In the genomic region with DNA sequence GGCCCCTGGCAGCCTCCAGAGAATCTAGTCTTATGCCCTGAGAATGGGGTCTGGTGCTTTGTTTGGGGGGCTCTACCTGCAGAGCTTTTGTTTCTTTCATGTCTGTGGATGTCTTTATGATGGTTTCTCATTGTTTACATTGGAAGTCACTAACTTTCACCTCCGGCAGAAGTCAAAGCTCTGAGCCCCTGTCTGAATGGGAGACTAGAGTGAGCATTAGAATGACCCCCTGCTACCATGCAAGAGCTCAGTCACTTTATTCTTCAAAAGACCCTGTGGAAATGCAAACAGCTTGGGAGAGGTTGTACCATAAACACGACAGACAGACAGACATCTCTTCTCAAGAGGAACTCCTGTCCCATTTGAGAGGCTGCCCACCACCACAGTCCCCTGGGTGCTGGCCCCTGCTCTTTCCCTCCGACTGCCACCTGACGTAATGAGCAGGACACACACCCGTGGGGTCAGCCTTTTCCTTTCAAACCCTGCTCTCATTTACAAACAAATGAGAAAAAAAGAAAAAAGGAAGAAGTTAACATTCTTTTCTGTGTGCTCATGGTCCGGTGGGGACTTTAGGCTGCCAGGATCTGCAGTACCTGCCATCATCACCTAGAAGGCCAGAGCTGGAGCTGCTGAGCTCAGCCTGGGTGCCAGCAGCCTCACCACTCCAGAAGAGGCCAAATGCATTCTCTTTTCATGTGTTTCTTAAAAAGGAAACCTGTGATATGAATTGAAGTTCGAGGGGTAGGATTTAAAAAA, we compare ENCODE assay signal across 23 cellular contexts.
DNase-seq lines count a peak whose midpoint lies in the region; ATAC-seq and TF ChIP-seq lines count a peak whose summit lies in the region.
"Had no signal": no experiment of that assay in that cellular context is flagged by ENCODE, and none has a peak within 500 bp of the region (broad histone marks: within the 10 kb centered on the region; RNA-seq: fewer than 3 reads in every experiment).

No MANE protein-coding gene starts in this region.

- H3K9me3 ChIP-seq in H9 (ENCODE audit: control insufficient read depth, low read depth, low read length) (no peaks in the 10 kb centered on the region), endodermal cell (ENCODE audit: control insufficient read depth, low read length) (no peaks in the 10 kb centered on the region), iPS-20b (ENCODE audit: insufficient read depth, low read depth, low read length) (no peaks in the 10 kb centered on the region), neural progenitor cell (ENCODE audit: low read depth) (no peaks in the 10 kb centered on the region)
- no peaks in the 10 kb centered on the region for H3K9me3 ChIP-seq in effector memory CD4-positive, alpha-beta T cell (ENCODE audit: control insufficient read depth, low read length)
- H3K9me3 ChIP-seq: BLaER1 treated with 17β-estradiol and CSF1 and Interleukin-3, amounts not matched to agents 10 nM and 100 nM; SJSA1 had no signal

- H3K27me3 ChIP-seq in H9 (ENCODE audit: insufficient read depth, low read length) (peaks cover 55% of the 10 kb centered on the region), endodermal cell (ENCODE audit: control insufficient read depth, insufficient read depth, low read length, poor library complexity, severe bottlenecking) (no peaks in the 10 kb centered on the region), iPS-20b (ENCODE audit: insufficient read depth, low read length) (peaks cover 97% of the 10 kb centered on the region), neural progenitor cell (peaks cover 51% of the 10 kb centered on the region)
- H3K27me3 ChIP-seq in effector memory CD4-positive, alpha-beta T cell (replicated peaks; ENCODE audit: control insufficient read depth, insufficient read depth, low read length, poor library complexity, severe bottlenecking), result no peaks in the 10 kb centered on the region
- H3K27me3 ChIP-seq: BLaER1 treated with 17β-estradiol and CSF1 and Interleukin-3, amounts not matched to agents 10 nM and 100 nM; SJSA1 had no signal

- H4K5ac ChIP-seq in H9 (ENCODE audit: insufficient read length, low read depth, low read length), result no peak overlapping the region

- H3T11ph ChIP-seq in H9 (ENCODE audit: low read length), result no peak overlapping the region

- H3K9ac ChIP-seq in H9 (ENCODE audit: extremely low read depth, insufficient read length, low read length), result no peak overlapping the region
- no peak overlapping the region for H3K9ac ChIP-seq in endodermal cell (ENCODE audit: extremely low read depth, low read length, poor library complexity, severe bottlenecking)
- no peak overlapping the region for H3K9ac ChIP-seq in iPS-20b (ENCODE audit: low read depth, low read length)
- H3K9ac ChIP-seq in neural progenitor cell, result no peak overlapping the region
- H3K9ac ChIP-seq: BLaER1 treated with 17β-estradiol and CSF1 and Interleukin-3, amounts not matched to agents 10 nM and 100 nM had no signal

- H3K9me3 Mint-ChIP-seq in H9, result peaks cover 0 to 2% of the 10 kb centered on the region in 2 experiments; a peak in 1 of 5 replicates
- no peaks in the 10 kb centered on the region for H3K9me3 Mint-ChIP-seq in endodermal cell
- H3K9me3 Mint-ChIP-seq in neural progenitor cell, result no peaks in the 10 kb centered on the region
- H3K9me3 Mint-ChIP-seq: CD4-positive, alpha-beta T cell had no signal

- no peak overlapping the region for H2BK15ac ChIP-seq in H9 (ENCODE audit: low read depth, low read length)

- TF ChIP-seq CTCF in H9 (conservative IDR thresholded peaks at IDR 0.05) (no peak), endodermal cell (conservative IDR thresholded peaks at IDR 0.05) (peak; percentile 30), neural progenitor cell (IDR thresholded peaks at IDR 0.05) (no peak)

- H3K79me2 ChIP-seq in H9 (ENCODE audit: insufficient read depth, low read length) (no peaks in the 10 kb centered on the region), neural progenitor cell (ENCODE audit: low read depth) (no peaks in the 10 kb centered on the region)

- H3F3A ChIP-seq in neural progenitor cell (ENCODE audit: low read depth), result peaks cover 31% of the 10 kb centered on the region

- H2BK120ac ChIP-seq in H9 (ENCODE audit: low read depth, low read length, poor library complexity, severe bottlenecking), result no peak overlapping the region

- no peaks in the 10 kb centered on the region for H3K23me2 ChIP-seq in H9 (ENCODE audit: insufficient read length, low read depth, low read length, poor library complexity, severe bottlenecking)

- no peak overlapping the region for H2BK12ac ChIP-seq in H9 (ENCODE audit: insufficient read length, low read depth, low read length)

- ATAC-seq in GM19351 (IDR thresholded peaks at IDR 0.05; ENCODE audit: unreplicated experiment) (no peak), HG02610 (IDR thresholded peaks at IDR 0.05; ENCODE audit: unreplicated experiment) (no peak)
- ATAC-seq: K562, Right ventricle myocardium inferior had no signal

- H3K23ac ChIP-seq in H9 (ENCODE audit: insufficient read length, low read depth, low read length), result no peak overlapping the region

- H3K36me3 Mint-ChIP-seq in H9 (ENCODE audit: insufficient read depth in 1 of 3, low read depth in 3 of 3), result no peaks in the 10 kb centered on the region; a peak in 1 of 7 replicates
- no peaks in the 10 kb centered on the region for H3K36me3 Mint-ChIP-seq in endodermal cell (ENCODE audit: low read depth)
- H3K36me3 Mint-ChIP-seq in neural progenitor cell, result no peaks in the 10 kb centered on the region

- no peak overlapping the region for H3K18ac ChIP-seq in H9 (ENCODE audit: insufficient read length, low read depth, low read length)

- H3K14ac ChIP-seq in H9 (ENCODE audit: insufficient read depth, low read length), result no peak overlapping the region

- DNase-seq in H9, result peak; percentile 54
- DNase-seq in endodermal cell, result peak; percentile 63
- peak; percentile 36 for DNase-seq in neural progenitor cell (ENCODE audit: low spot score)
- no peak for DNase-seq in NCI-H2107 (lab: John Stamatoyannopoulos, UW)
- DNase-seq in effector memory CD4-positive, alpha-beta T cell, result no peak
- DNase-seq: CD4-positive, alpha-beta T cell; GOT3; Kasumi-1; NCI-H1092 treated with DMSO at 0.1 percent for 48 hours; NCI-H1436 treated with DMSO at 0.1 percent for 48 hours; NCI-H187 treated with DMSO at 0.1 percent for 48 hours; NCI-H446 treated with DMSO at 0.1 percent for 48 hours; NCI-H526; NCI-H82; NK-92 treated with Interleukin-12 subunit alpha and Interleukin-12 subunit beta, amount 100 ng/mL, for 24 hours; PC-9 had no signal

- H3K27ac ChIP-seq in H9 (ENCODE audit: insufficient read length, low read depth, low read length) (no peak overlapping the region), endodermal cell (ENCODE audit: low read depth, low read length) (no peak overlapping the region), iPS-20b (ENCODE audit: low read length) (no peak overlapping the region), neural progenitor cell (no peak overlapping the region)
- no peak overlapping the region for H3K27ac ChIP-seq in effector memory CD4-positive, alpha-beta T cell (ENCODE audit: insufficient read depth, low read length, poor library complexity, severe bottlenecking)
- H3K27ac ChIP-seq: BLaER1 treated with 17β-estradiol and CSF1 and Interleukin-3, amounts not matched to agents 10 nM and 100 nM; PC-9; SJSA1 had no signal

- no peaks in the 10 kb centered on the region for H3K79me1 ChIP-seq in H9 (ENCODE audit: insufficient read depth, low read depth, low read length, poor library complexity, severe bottlenecking)

- H3K4me1 ChIP-seq in H9 (ENCODE audit: insufficient read depth, low read length) (no peaks in the 10 kb centered on the region), endodermal cell (ENCODE audit: control insufficient read depth, insufficient read depth, low read length) (peaks cover 5% of the 10 kb centered on the region), iPS-20b (ENCODE audit: insufficient read depth, low read length) (peaks cover 15% of the 10 kb centered on the region), neural progenitor cell (peaks cover 42% of the 10 kb centered on the region)
- no peaks in the 10 kb centered on the region for H3K4me1 ChIP-seq in effector memory CD4-positive, alpha-beta T cell (ENCODE audit: control insufficient read depth, insufficient read depth, low read length, poor library complexity, severe bottlenecking)
- H3K4me1 ChIP-seq: BLaER1 treated with 17β-estradiol and CSF1 and Interleukin-3, amounts not matched to agents 10 nM and 100 nM had no signal

- H2AFZ ChIP-seq in H9 (ENCODE audit: low read length) (no peak overlapping the region), neural progenitor cell (replicated peaks) (no peak overlapping the region)
- H2AFZ ChIP-seq: PC-9 had no signal

- no peak overlapping the region for H4K91ac ChIP-seq in H9 (ENCODE audit: insufficient read length, low read depth, low read length)

- peaks cover 99% of the 10 kb centered on the region for H3K27me3 Mint-ChIP-seq in H9 (ENCODE audit: low read depth)
- H3K27me3 Mint-ChIP-seq in endodermal cell (ENCODE audit: insufficient read depth), result peaks cover 84% of the 10 kb centered on the region
- peaks cover 7% of the 10 kb centered on the region for H3K27me3 Mint-ChIP-seq in neural progenitor cell (ENCODE audit: insufficient read depth, low read depth)
- H3K27me3 Mint-ChIP-seq: CD4-positive, alpha-beta T cell had no signal

- H2BK20ac ChIP-seq in H9 (ENCODE audit: low read depth, low read length, poor library complexity, severe bottlenecking), result no peak overlapping the region

- no peak overlapping the region for H3K4me2 ChIP-seq in H9 (ENCODE audit: insufficient read depth, insufficient read length, low read length)
- H3K4me2 ChIP-seq in neural progenitor cell, result peak overlapping the region; percentile 53
- H3K4me2 ChIP-seq: PC-9 had no signal

- H3K4ac ChIP-seq in H9 (ENCODE audit: low read depth, low read length), result no peak overlapping the region

- H3K4me3 ChIP-seq in endodermal cell (ENCODE audit: low read length), result no peak overlapping the region
- peak overlapping the region; percentile 22; the same call in 1 of the 2 replicates for H3K4me3 ChIP-seq in iPS-20b (ENCODE audit: low read length)
- peak overlapping the region; percentile 8 for H3K4me3 ChIP-seq in neural progenitor cell
- H3K4me3 ChIP-seq in effector memory CD4-positive, alpha-beta T cell (ENCODE audit: insufficient read depth, low read depth, low read length, poor library complexity, severe bottlenecking), result no peak overlapping the region
- H3K4me3 ChIP-seq: BLaER1 treated with 17β-estradiol and CSF1 and Interleukin-3, amounts not matched to agents 10 nM and 100 nM; K562; PC-9; SJSA1 had no signal

- H3K4me3 Mint-ChIP-seq in H9 (peak overlapping the region in 1 of 2 experiments; percentile 40; a peak in 1 of 5 replicates), endodermal cell (no peak overlapping the region), neural progenitor cell (no peak overlapping the region)
- H3K4me3 Mint-ChIP-seq: CD4-positive, alpha-beta T cell had no signal

- H2BK5ac ChIP-seq in H9 (ENCODE audit: insufficient read length, low read length), result no peak overlapping the region

- H4K8ac ChIP-seq in H9 (replicated peaks; ENCODE audit: insufficient read length, low read depth, low read length), result no peak overlapping the region

- no peak overlapping the region for H3K56ac ChIP-seq in H9 (ENCODE audit: insufficient read length, low read depth, low read length)

- no peaks in the 10 kb centered on the region for H3K36me3 ChIP-seq in endodermal cell (ENCODE audit: control insufficient read depth, insufficient read depth, low read length)
- no peaks in the 10 kb centered on the region for H3K36me3 ChIP-seq in iPS-20b (ENCODE audit: insufficient read depth, low read depth, low read length)
- H3K36me3 ChIP-seq in neural progenitor cell, result no peaks in the 10 kb centered on the region
- H3K36me3 ChIP-seq in effector memory CD4-positive, alpha-beta T cell (ENCODE audit: control insufficient read depth, insufficient read depth, low read length), result no peaks in the 10 kb centered on the region
- H3K36me3 ChIP-seq: BLaER1 treated with 17β-estradiol and CSF1 and Interleukin-3, amounts not matched to agents 10 nM and 100 nM; SJSA1 had no signal

- peaks cover 21 to 35% of the 10 kb centered on the region in 2 experiments for H3K4me1 Mint-ChIP-seq in H9
- peaks cover 29% of the 10 kb centered on the region for H3K4me1 Mint-ChIP-seq in endodermal cell
- H3K4me1 Mint-ChIP-seq in neural progenitor cell, result peaks cover 27% of the 10 kb centered on the region

- no peak overlapping the region for H2AK5ac ChIP-seq in H9 (ENCODE audit: insufficient read length, low read length)

- WGBS in H9 (ENCODE audit: extremely low coverage, insufficient read length, low lambda C conversion rate), result no CpG with 5 or more reads among the region's 7 CpGs
- WGBS in endodermal cell (ENCODE audit: insufficient coverage in 1 of 2, insufficient read length in 1 of 2), 2 experiments, result 50 to 51% methylated on average over 2 to 6 of the region's 7 CpGs

- H4K20me1 ChIP-seq in H9 (ENCODE audit: control insufficient read depth, insufficient read depth, insufficient read length), result no peaks in the 10 kb centered on the region
- no peaks in the 10 kb centered on the region for H4K20me1 ChIP-seq in neural progenitor cell (ENCODE audit: low read depth)
- H4K20me1 ChIP-seq: BLaER1 treated with 17β-estradiol and CSF1 and Interleukin-3, amounts not matched to agents 10 nM and 100 nM had no signal

- H3K27ac Mint-ChIP-seq in H9 (no peak overlapping the region; a peak in 1 of 7 replicates), endodermal cell (no peak overlapping the region), neural progenitor cell (peak overlapping the region; percentile 62)
- H3K27ac Mint-ChIP-seq: CD4-positive, alpha-beta T cell had no signal

Comparison
In these comparisons a context has a peak if more than half of its experiments do, and no peak if none do; other contexts are left out.
1. DNase-seq: peak in H9 (single experiment), endodermal cell (single experiment) and neural progenitor cell (single experiment); none in NCI-H2107 (single experiment) and effector memory CD4-positive, alpha-beta T cell (0 of 3).
2. H3K4me3 ChIP-seq: peak in iPS-20b (single experiment) and neural progenitor cell (single experiment); none in endodermal cell (single experiment) and effector memory CD4-positive, alpha-beta T cell (single experiment).